Comparison of ENCODE assay signal across 8 cellular contexts in genomic region chr12:113462117-113462774, GRCh38. TPM values are rescaled to one million over a fixed set of nuclear protein-coding genes. Genes with fewer than 3 reads are reported as not detected.
A peak's percentile ranks its signal among the peaks of the same experiment; 100 is the strongest.
DNase-seq lines count a peak whose midpoint lies in the region; ATAC-seq, FAIRE-seq and TF ChIP-seq lines count a peak whose summit lies in the region.

No MANE protein-coding gene starts in this region.

- POLR2A ChIA-PET in AG04449 (lab: Yijun Ruan, JAX) (no interaction called here), HepG2 (lab: Yijun Ruan, JAX) (no interaction called here)

- H3K36me3 Mint-ChIP-seq in chondrocyte (ENCODE audit: low read depth): no peaks in the 10 kb centered on the region

- H3K4me3 Mint-ChIP-seq in chondrocyte (ENCODE audit: unreplicated experiment): peak overlapping the region; percentile 72

- no peaks in the 10 kb centered on the region for H3K36me3 ChIP-seq in HepG2 (replicated peaks in 1 of 2; ENCODE audit: control insufficient read depth in 1 of 2, insufficient read depth in 2 of 2, low read length in 2 of 2)

- H3K27ac ChIP-seq in HepG2 (ENCODE audit: extremely low read length, insufficient read depth, low read length): no peak overlapping the region

- TF ChIP-seq CTCF in AG04449 (IDR thresholded peaks at IDR 0.05; ENCODE audit: insufficient read depth, low read length, missing control alignments) (peak; percentile 94), GM20000 (IDR thresholded peaks at IDR 0.05; ENCODE audit: extremely low read depth, missing control alignments) (peak; percentile 90), chondrocyte (IDR thresholded peaks at IDR 0.05) (peak; percentile 85), HepG2 (CRISPR knock-in tag; IDR thresholded peaks at IDR 0.05) (peak; percentile 88)

- peaks cover 23% of the 10 kb centered on the region for H3K4me1 Mint-ChIP-seq in chondrocyte (ENCODE audit: low read depth)

- no peaks in the 10 kb centered on the region for H3K9me3 Mint-ChIP-seq in chondrocyte (ENCODE audit: low read depth)

- H3K27me3 ChIP-seq in HepG2 (ENCODE audit: control insufficient read depth in 1 of 2, insufficient read depth in 2 of 2, low read length in 2 of 2): peaks cover 11 to 45% of the 10 kb centered on the region in 2 experiments

- H2AFZ ChIP-seq in HepG2 (ENCODE audit: low read length): no peak overlapping the region

- H3K4me1 ChIP-seq in HepG2 (ENCODE audit: insufficient read depth, low read length): no peaks in the 10 kb centered on the region

- no peaks in the 10 kb centered on the region for H3K9me3 ChIP-seq in HepG2 (ENCODE audit: low read length)

- no peak overlapping the region for H3K9ac ChIP-seq in HepG2 (ENCODE audit: insufficient read depth, low read depth, low read length)

- intact Hi-C loops in HepG2 (cut with micrococcal nuclease; ENCODE audit: unreplicated experiment): loop anchor here (1.0 kb wide), 1 partner anchor 450 kb away; no protein-coding TSS in a partner anchor

- no peak for DNase-seq in AG04449 (ENCODE audit: low read depth, low spot score)
- DNase-seq in GM20000 (ENCODE audit: low spot score): peak; percentile 85
- DNase-seq in NCI-H2227 treated with DMSO at 0.1 percent for 48 hours (lab: John Stamatoyannopoulos, UW): peak; percentile 72
- peak; percentile 53 to 63 for DNase-seq in activated CD4-positive, alpha-beta T cell treated with anti-CD3 and anti-CD28 coated beads for 24 hours (ENCODE audit: low read depth in 2 of 2)
- DNase-seq in chondrocyte (ENCODE audit: low spot score): no peak
- peak; percentile 44 for DNase-seq in HepG2 (ENCODE audit: low spot score)
- DNase-seq in stimulated activated CD4-positive, alpha-beta T cell treated with anti-CD3 and anti-CD28 coated beads, Interleukin-4, amount 100 ng/mL, for 48 hours (ENCODE audit: low read depth in 2 of 2): peak; percentile 62 to 72

- ATAC-seq in HepG2 (peak; percentile 81), GM18519 (IDR thresholded peaks at IDR 0.05; ENCODE audit: low FRiP score, unreplicated experiment) (no peak)

- CTCF ChIA-PET in AG04449 (lab: Yijun Ruan, JAX) (interaction anchor here (1.0 to 9.0 kb wide), 16 partner anchors 10 to 457 kb away, joined by 3 to 104 read pairs (median 6); no protein-coding TSS in a partner anchor), HepG2 (lab: Yijun Ruan, JAX; ENCODE audit: low intra/inter-chr PET ratio, low total read pairs) (interaction anchor here (2.5 kb wide), 1 partner anchor 450 kb away, joined by 18 read pairs; no protein-coding TSS in a partner anchor)

- H3K4me3 ChIP-seq in AG04449 (ENCODE audit: low read depth, low read length) (peak overlapping the region; percentile 23), HepG2 (replicated peaks in 1 of 3; ENCODE audit: insufficient read depth in 1 of 3, low read depth in 2 of 3, low read length in 3 of 3) (peak overlapping the region in 1 of 3 experiments; percentile 7; a peak in 1 of 6 replicates)

- peaks cover 65% of the 10 kb centered on the region for H3K27me3 Mint-ChIP-seq in chondrocyte (ENCODE audit: low read depth)

- WGBS in HepG2 (ENCODE audit: low lambda C conversion rate): 9% methylated on average over 24 of the region's 25 CpGs

- no peaks in the 10 kb centered on the region for H4K20me1 ChIP-seq in HepG2 (ENCODE audit: insufficient read depth, low read length)

- TF ChIP-seq POLR2A in HepG2 (IDR thresholded peaks at IDR 0.05; ENCODE audit: insufficient read depth in 1 of 2, low read depth in 2 of 2, low read length in 2 of 2): no peak

- in situ Hi-C loops in HepG2 (cut with HindIII; ENCODE audit: extremely low pct_ligation_motif_present, low pct_unique_long_range_greater_than_20kb): loop anchor here (5.0 to 10.0 kb wide), 2 partner anchors 363 to 450 kb away; no protein-coding TSS in a partner anchor

- peak; percentile 70 for FAIRE-seq in HepG2 (lab: Jason Lieb, UNC)

- H3K4me2 ChIP-seq in HepG2 (ENCODE audit: low read depth, low read length): peak overlapping the region; percentile 37

- H3K27ac Mint-ChIP-seq in chondrocyte (ENCODE audit: unreplicated experiment): no peak overlapping the region

- no TSS peak for BruUV-seq in HepG2 (replicated peaks; lab: Mats Ljungman, UMichigan)

- H3K79me2 ChIP-seq in HepG2 (ENCODE audit: insufficient read depth, low read length): no peaks in the 10 kb centered on the region

- TF ChIP-seq EP300 in HepG2 (IDR thresholded peaks at IDR 0.05; ENCODE audit: low read depth in 2 of 2, low read length in 2 of 2) (no peak), HepG2 (CRISPR knock-in tag; IDR thresholded peaks at IDR 0.05; ENCODE audit: borderline replicate concordance) (no peak)

- peak; percentile 58 for TF ChIP-seq RAD21 in HepG2 (CRISPR knock-in tag; IDR thresholded peaks at IDR 0.05)

RNA-seq across cellular contexts. Expression of gene LHX5, which starts 9.4 kb away (rescaled TPM):
- total RNA-seq in chondrocyte (not detected in 3 replicates), HepG2 (2016; rRNA removed; fragmentation: Illumina TruSeq; extraction: Trizol) (not detected in 2 replicates)
- not detected in 2 replicates for total RNA-seq in HepG2 (2016; cell fraction: cytosol; rRNA removed; fragmentation: Illumina TruSeq; extraction: Trizol; ENCODE audit: low read depth)
- total RNA-seq in HepG2 (2016; cell fraction: insoluble cytoplasmic fraction; rRNA removed; fragmentation: Illumina TruSeq; extraction: Trizol): not detected in 2 replicates
- not detected in 2 replicates for total RNA-seq in HepG2 (2016; cell fraction: membrane; rRNA removed; fragmentation: Illumina TruSeq; extraction: Trizol)
- not detected in 2 replicates for total RNA-seq in HepG2 (2016; cell fraction: nucleus; rRNA removed; fragmentation: Illumina TruSeq; extraction: Trizol)
- 0.01 TPM in 1 of 2 replicates, not detected in the other for polyA plus RNA-seq in HepG2 (2011; rRNA removed)
- polyA plus RNA-seq in HepG2 (2011; cell fraction: cytosol; rRNA removed): 0.04 and 0.07 TPM in 2 replicates
- not detected in 2 replicates for polyA plus RNA-seq in HepG2 (2011; cell fraction: nucleus; rRNA removed)
- not detected in 2 replicates for polyA plus RNA-seq in HepG2 (2012)
- polyA plus RNA-seq in HepG2 (2016; cell fraction: cytosol; fragmentation: Illumina TruSeq; extraction: Trizol; ENCODE audit: low read depth): not detected in 2 replicates
- polyA plus RNA-seq in HepG2 (2016; cell fraction: insoluble cytoplasmic fraction; fragmentation: Illumina TruSeq; extraction: Trizol; ENCODE audit: low read depth): not detected in 2 replicates
- not detected in 2 replicates for polyA plus RNA-seq in HepG2 (2016; cell fraction: membrane; fragmentation: Illumina TruSeq; extraction: Trizol; ENCODE audit: low read depth)
- polyA plus RNA-seq in HepG2 (2016; cell fraction: nucleus; fragmentation: Illumina TruSeq; extraction: Trizol; ENCODE audit: insufficient read depth, low read depth): not detected in 2 replicates
- not detected in 2 replicates for polyA minus RNA-seq in HepG2 (2011; rRNA and poly(A)+ RNA removed; ENCODE audit: low replicate concordance)
- not detected in 2 replicates for polyA minus RNA-seq in HepG2 (2011; cell fraction: cytosol; rRNA and poly(A)+ RNA removed)
- polyA minus RNA-seq in HepG2 (2011; cell fraction: nucleus; rRNA and poly(A)+ RNA removed): not detected in 2 replicates

RNA-seq across cellular contexts. Expression of gene SDSL, which starts 40.1 kb away (rescaled TPM):
- total RNA-seq in chondrocyte: 8.4 to 9.4 TPM (median 8.7 TPM) in 3 replicates
- total RNA-seq in HepG2 (2016; rRNA removed; fragmentation: Illumina TruSeq; extraction: Trizol): 1.2 and 1.3 TPM in 2 replicates
- total RNA-seq in HepG2 (2016; cell fraction: cytosol; rRNA removed; fragmentation: Illumina TruSeq; extraction: Trizol; ENCODE audit: low read depth): 0.79 and 1.7 TPM in 2 replicates
- 1.2 and 1.7 TPM in 2 replicates for total RNA-seq in HepG2 (2016; cell fraction: insoluble cytoplasmic fraction; rRNA removed; fragmentation: Illumina TruSeq; extraction: Trizol)
- total RNA-seq in HepG2 (2016; cell fraction: membrane; rRNA removed; fragmentation: Illumina TruSeq; extraction: Trizol): 1.1 and 2.0 TPM in 2 replicates
- total RNA-seq in HepG2 (2016; cell fraction: nucleus; rRNA removed; fragmentation: Illumina TruSeq; extraction: Trizol): 1.4 and 2.0 TPM in 2 replicates
- 1.7 and 2.9 TPM in 2 replicates for polyA plus RNA-seq in HepG2 (2011; rRNA removed)
- polyA plus RNA-seq in HepG2 (2011; cell fraction: cytosol; rRNA removed): 1.9 and 3.2 TPM in 2 replicates
- polyA plus RNA-seq in HepG2 (2011; cell fraction: nucleus; rRNA removed): 1.6 and 2.0 TPM in 2 replicates
- polyA plus RNA-seq in HepG2 (2012): 0.92 and 1.3 TPM in 2 replicates
- polyA plus RNA-seq in HepG2 (2016; cell fraction: cytosol; fragmentation: Illumina TruSeq; extraction: Trizol; ENCODE audit: low read depth): 1.1 and 1.5 TPM in 2 replicates
- polyA plus RNA-seq in HepG2 (2016; cell fraction: insoluble cytoplasmic fraction; fragmentation: Illumina TruSeq; extraction: Trizol; ENCODE audit: low read depth): 2.4 and 3.5 TPM in 2 replicates
- polyA plus RNA-seq in HepG2 (2016; cell fraction: membrane; fragmentation: Illumina TruSeq; extraction: Trizol; ENCODE audit: low read depth): 0.64 and 0.90 TPM in 2 replicates
- polyA plus RNA-seq in HepG2 (2016; cell fraction: nucleus; fragmentation: Illumina TruSeq; extraction: Trizol; ENCODE audit: insufficient read depth, low read depth): 1.9 and 2.9 TPM in 2 replicates
- polyA minus RNA-seq in HepG2 (2011; rRNA and poly(A)+ RNA removed; ENCODE audit: low replicate concordance): 1.1 and 6.5 TPM in 2 replicates
- polyA minus RNA-seq in HepG2 (2011; cell fraction: cytosol; rRNA and poly(A)+ RNA removed): 0.99 and 1.4 TPM in 2 replicates
- polyA minus RNA-seq in HepG2 (2011; cell fraction: nucleus; rRNA and poly(A)+ RNA removed): 1.5 TPM in 2 replicates

RNA-seq across cellular contexts. Expression of gene SDS, which starts 58.6 kb away (rescaled TPM):
- total RNA-seq in chondrocyte: not detected in 3 replicates
- not detected in 2 replicates for total RNA-seq in HepG2 (2016; rRNA removed; fragmentation: Illumina TruSeq; extraction: Trizol)
- total RNA-seq in HepG2 (2016; cell fraction: cytosol; rRNA removed; fragmentation: Illumina TruSeq; extraction: Trizol; ENCODE audit: low read depth): not detected in 2 replicates
- total RNA-seq in HepG2 (2016; cell fraction: insoluble cytoplasmic fraction; rRNA removed; fragmentation: Illumina TruSeq; extraction: Trizol): not detected in 2 replicates
- not detected in 2 replicates for total RNA-seq in HepG2 (2016; cell fraction: membrane; rRNA removed; fragmentation: Illumina TruSeq; extraction: Trizol)
- not detected in 2 replicates for total RNA-seq in HepG2 (2016; cell fraction: nucleus; rRNA removed; fragmentation: Illumina TruSeq; extraction: Trizol)
- not detected in 2 replicates for polyA plus RNA-seq in HepG2 (2011; rRNA removed)
- not detected in 2 replicates for polyA plus RNA-seq in HepG2 (2011; cell fraction: cytosol; rRNA removed)
- not detected in 2 replicates for polyA plus RNA-seq in HepG2 (2011; cell fraction: nucleus; rRNA removed)
- polyA plus RNA-seq in HepG2 (2012): not detected in 2 replicates
- polyA plus RNA-seq in HepG2 (2016; cell fraction: cytosol; fragmentation: Illumina TruSeq; extraction: Trizol; ENCODE audit: low read depth): not detected in 2 replicates
- not detected in 2 replicates for polyA plus RNA-seq in HepG2 (2016; cell fraction: insoluble cytoplasmic fraction; fragmentation: Illumina TruSeq; extraction: Trizol; ENCODE audit: low read depth)
- not detected in 2 replicates for polyA plus RNA-seq in HepG2 (2016; cell fraction: membrane; fragmentation: Illumina TruSeq; extraction: Trizol; ENCODE audit: low read depth)
- not detected in 2 replicates for polyA plus RNA-seq in HepG2 (2016; cell fraction: nucleus; fragmentation: Illumina TruSeq; extraction: Trizol; ENCODE audit: insufficient read depth, low read depth)
- not detected in 2 replicates for polyA minus RNA-seq in HepG2 (2011; rRNA and poly(A)+ RNA removed; ENCODE audit: low replicate concordance)
- not detected in 2 replicates for polyA minus RNA-seq in HepG2 (2011; cell fraction: cytosol; rRNA and poly(A)+ RNA removed)
- polyA minus RNA-seq in HepG2 (2011; cell fraction: nucleus; rRNA and poly(A)+ RNA removed): not detected in 2 replicates

Comparison
In these comparisons a context has a peak if more than half of its experiments do, and no peak if none do; other contexts are left out.
1. DNase-seq: peak in GM20000 (single experiment), NCI-H2227 treated with DMSO at 0.1 percent for 48 hours (single experiment), activated CD4-positive, alpha-beta T cell treated with anti-CD3 and anti-CD28 coated beads for 24 hours (2 of 2), HepG2 (single experiment) and stimulated activated CD4-positive, alpha-beta T cell treated with anti-CD3 and anti-CD28 coated beads, Interleukin-4, amount 100 ng/mL, for 48 hours (2 of 2); none in AG04449 (single experiment) and chondrocyte (single experiment).
2. Peak in every context shown above with its lines, with median percentiles within 50 percentile points of each other: CTCF ChIP-seq.